ENCODE assay signal across 1 cellular context in the genomic region with DNA sequence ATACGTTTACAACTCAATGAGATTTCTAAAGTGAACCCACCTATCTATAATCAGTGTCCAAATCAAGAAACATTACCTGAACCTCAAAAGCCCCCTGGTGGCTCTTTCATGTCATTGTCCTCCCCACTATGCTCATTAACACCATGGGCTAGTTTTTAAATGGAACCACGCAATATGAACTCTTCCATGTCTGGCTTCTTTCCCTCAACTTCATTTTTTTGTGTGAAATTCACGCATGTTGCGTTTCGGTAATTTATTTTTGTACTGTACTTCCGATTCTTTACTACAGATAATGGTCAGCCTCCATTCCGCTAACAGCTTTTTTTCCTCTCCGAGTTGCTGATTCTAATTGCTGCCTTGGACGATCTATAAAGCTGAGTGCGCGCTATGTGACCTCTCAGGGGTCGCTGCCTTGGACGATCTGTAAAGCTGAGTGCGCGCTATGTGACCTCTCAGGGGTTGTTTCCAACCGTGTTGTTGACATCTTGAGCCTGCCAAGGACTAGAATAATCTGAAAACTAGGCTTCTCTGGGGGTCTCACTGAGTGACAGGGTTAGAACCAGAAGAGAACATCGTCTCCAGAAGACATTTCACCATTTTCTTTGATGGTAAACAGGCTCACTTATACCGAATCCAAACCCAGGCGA.
TF ChIP-seq lines count a peak whose summit lies in the region.

No MANE protein-coding gene starts in this region.

TF ChIP-seq in HEK293, 187 proteins besides CTCF, POLR2A, EP300 and RAD21 (continued from another document):
- TF ChIP-seq ZNF211 (tag by site-specific recombination; IDR thresholded peaks at IDR 0.05; ENCODE audit: low read depth) (no peak), ZNF660 (tag by site-specific recombination; IDR thresholded peaks at IDR 0.05) (peak; percentile 59; the same call in 1 of the 2 replicates), ZNF654 (tag by site-specific recombination; IDR thresholded peaks at IDR 0.05; ENCODE audit: low read depth) (peak; percentile 66), ZBTB17 (tag by site-specific recombination; IDR thresholded peaks at IDR 0.05) (no peak), ZNF610 (tag by site-specific recombination; IDR thresholded peaks at IDR 0.05; ENCODE audit: borderline replicate concordance) (no peak), PBX3 (CRISPR knock-in tag; IDR thresholded peaks at IDR 0.05) (0 out of 2 replicates have a peak, but pooled peaks have one; percentile 20), ZBTB44 (tag by site-specific recombination; IDR thresholded peaks at IDR 0.05) (0 out of 2 replicates have a peak, but pooled peaks have one; percentile 20), ZEB2 (tag by site-specific recombination; IDR thresholded peaks at IDR 0.05) (peak; percentile 16; the same call in 1 of the 2 replicates)
- TF ChIP-seq, protein P1, sequence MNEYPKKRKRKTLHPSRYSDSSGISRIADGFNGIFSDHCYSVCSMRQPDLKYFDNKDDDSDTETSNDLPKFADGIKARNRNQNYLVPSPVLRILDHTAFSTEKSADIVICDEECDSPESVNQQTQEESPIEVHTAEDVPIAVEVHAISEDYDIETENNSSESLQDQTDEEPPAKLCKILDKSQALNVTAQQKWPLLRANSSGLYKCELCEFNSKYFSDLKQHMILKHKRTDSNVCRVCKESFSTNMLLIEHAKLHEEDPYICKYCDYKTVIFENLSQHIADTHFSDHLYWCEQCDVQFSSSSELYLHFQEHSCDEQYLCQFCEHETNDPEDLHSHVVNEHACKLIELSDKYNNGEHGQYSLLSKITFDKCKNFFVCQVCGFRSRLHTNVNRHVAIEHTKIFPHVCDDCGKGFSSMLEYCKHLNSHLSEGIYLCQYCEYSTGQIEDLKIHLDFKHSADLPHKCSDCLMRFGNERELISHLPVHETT (tag by site-specific recombination; IDR thresholded peaks at IDR 0.05), result no peak
